ENCODE assay signal across 1 cellular context in genomic region chr7:37818023-37818422, GRCh38.
TF ChIP-seq lines count a peak whose summit lies in the region.

No MANE protein-coding gene starts in this region.

TF ChIP-seq in SK-N-SH treated with all-trans-retinoic acid at 6 μM for 48 hours, 23 proteins besides CTCF, POLR2A, EP300 and RAD21 (continued from another document):
- TF ChIP-seq PATZ1 (CRISPR knock-in tag; IDR thresholded peaks at IDR 0.05; ENCODE audit: borderline replicate concordance) (no peak), SNAI2 (CRISPR knock-in tag; IDR thresholded peaks at IDR 0.05) (no peak), ISL1 (CRISPR knock-in tag; IDR thresholded peaks at IDR 0.05) (no peak), POU6F1 (CRISPR knock-in tag; IDR thresholded peaks at IDR 0.05; ENCODE audit: borderline replicate concordance, low read depth) (no peak), ESRRG (CRISPR knock-in tag; IDR thresholded peaks at IDR 0.05) (no peak), OSR1 (CRISPR knock-in tag; IDR thresholded peaks at IDR 0.05) (no peak), TCF4 (CRISPR knock-in tag; IDR thresholded peaks at IDR 0.05; ENCODE audit: borderline replicate concordance) (no peak), ZFP30 (CRISPR knock-in tag; IDR thresholded peaks at IDR 0.05) (no peak), ZNF565 (CRISPR knock-in tag; conservative IDR thresholded peaks at IDR 0.05; ENCODE audit: low read depth) (no peak), ZNF8 (CRISPR knock-in tag; IDR thresholded peaks at IDR 0.05) (no peak), ZNF70 (CRISPR knock-in tag; IDR thresholded peaks at IDR 0.05) (no peak), BACH2 (CRISPR knock-in tag; IDR thresholded peaks at IDR 0.05; ENCODE audit: borderline replicate concordance) (no peak)
- TF ChIP-seq, protein P1, sequence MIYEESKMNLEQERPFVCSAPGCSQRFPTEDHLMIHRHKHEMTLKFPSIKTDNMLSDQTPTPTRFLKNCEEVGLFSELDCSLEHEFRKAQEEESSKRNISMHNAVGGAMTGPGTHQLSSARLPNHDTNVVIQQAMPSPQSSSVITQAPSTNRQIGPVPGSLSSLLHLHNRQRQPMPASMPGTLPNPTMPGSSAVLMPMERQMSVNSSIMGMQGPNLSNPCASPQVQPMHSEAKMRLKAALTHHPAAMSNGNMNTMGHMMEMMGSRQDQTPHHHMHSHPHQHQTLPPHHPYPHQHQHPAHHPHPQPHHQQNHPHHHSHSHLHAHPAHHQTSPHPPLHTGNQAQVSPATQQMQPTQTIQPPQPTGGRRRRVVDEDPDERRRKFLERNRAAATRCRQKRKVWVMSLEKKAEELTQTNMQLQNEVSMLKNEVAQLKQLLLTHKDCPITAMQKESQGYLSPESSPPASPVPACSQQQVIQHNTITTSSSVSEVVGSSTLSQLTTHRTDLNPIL (CRISPR knock-in tag; IDR thresholded peaks at IDR 0.05; ENCODE audit: low read depth), result no peak
- TF ChIP-seq, protein P2, sequence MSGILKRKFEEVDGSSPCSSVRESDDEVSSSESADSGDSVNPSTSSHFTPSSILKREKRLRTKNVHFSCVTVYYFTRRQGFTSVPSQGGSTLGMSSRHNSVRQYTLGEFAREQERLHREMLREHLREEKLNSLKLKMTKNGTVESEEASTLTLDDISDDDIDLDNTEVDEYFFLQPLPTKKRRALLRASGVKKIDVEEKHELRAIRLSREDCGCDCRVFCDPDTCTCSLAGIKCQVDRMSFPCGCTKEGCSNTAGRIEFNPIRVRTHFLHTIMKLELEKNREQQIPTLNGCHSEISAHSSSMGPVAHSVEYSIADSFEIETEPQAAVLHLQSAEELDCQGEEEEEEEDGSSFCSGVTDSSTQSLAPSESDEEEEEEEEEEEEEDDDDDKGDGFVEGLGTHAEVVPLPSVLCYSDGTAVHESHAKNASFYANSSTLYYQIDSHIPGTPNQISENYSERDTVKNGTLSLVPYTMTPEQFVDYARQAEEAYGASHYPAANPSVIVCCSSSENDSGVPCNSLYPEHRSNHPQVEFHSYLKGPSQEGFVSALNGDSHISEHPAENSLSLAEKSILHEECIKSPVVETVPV (CRISPR knock-in tag; IDR thresholded peaks at IDR 0.05), result no peak
- TF ChIP-seq, protein P3, sequence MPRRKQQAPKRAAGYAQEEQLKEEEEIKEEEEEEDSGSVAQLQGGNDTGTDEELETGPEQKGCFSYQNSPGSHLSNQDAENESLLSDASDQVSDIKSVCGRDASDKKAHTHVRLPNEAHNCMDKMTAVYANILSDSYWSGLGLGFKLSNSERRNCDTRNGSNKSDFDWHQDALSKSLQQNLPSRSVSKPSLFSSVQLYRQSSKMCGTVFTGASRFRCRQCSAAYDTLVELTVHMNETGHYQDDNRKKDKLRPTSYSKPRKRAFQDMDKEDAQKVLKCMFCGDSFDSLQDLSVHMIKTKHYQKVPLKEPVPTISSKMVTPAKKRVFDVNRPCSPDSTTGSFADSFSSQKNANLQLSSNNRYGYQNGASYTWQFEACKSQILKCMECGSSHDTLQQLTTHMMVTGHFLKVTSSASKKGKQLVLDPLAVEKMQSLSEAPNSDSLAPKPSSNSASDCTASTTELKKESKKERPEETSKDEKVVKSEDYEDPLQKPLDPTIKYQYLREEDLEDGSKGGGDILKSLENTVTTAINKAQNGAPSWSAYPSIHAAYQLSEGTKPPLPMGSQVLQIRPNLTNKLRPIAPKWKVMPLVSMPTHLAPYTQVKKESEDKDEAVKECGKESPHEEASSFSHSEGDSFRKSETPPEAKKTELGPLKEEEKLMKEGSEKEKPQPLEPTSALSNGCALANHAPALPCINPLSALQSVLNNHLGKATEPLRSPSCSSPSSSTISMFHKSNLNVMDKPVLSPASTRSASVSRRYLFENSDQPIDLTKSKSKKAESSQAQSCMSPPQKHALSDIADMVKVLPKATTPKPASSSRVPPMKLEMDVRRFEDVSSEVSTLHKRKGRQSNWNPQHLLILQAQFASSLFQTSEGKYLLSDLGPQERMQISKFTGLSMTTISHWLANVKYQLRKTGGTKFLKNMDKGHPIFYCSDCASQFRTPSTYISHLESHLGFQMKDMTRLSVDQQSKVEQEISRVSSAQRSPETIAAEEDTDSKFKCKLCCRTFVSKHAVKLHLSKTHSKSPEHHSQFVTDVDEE (CRISPR knock-in tag; IDR thresholded peaks at IDR 0.05), result no peak
